ENCODE assay signal across 23 cellular contexts in the genomic region with DNA sequence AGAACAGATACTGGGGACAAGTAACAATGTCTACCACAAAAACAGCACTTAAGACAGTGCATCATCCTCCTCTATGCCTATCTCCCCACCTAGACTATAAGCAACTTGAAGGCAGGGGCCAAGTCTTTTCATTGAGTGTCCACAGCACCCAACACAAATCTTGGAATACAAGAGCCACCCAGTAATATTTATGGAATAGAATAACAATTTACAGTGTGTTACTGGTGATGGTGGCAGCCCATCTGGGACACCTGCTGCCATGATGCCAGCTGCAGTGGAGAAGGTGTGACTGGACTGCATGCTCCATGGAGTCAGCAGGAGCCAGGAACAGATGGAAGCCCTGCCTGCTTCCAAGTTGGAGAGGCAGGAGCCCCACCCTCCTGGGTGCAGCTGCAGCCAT.
"Had no signal": no experiment of that assay in that cellular context is flagged by ENCODE, and none has a peak within 500 bp of the region (broad histone marks: within the 10 kb centered on the region; RNA-seq: fewer than 3 reads in every experiment).

No MANE protein-coding gene starts in this region.

- H3K4me3 Mint-ChIP-seq: activated B cell treated with CpG ODN at 0.5 μM for 24 hours; activated CD4-positive, alpha-beta T cell treated with anti-CD3 and anti-CD28 coated beads, Interleukin-2, amount 10 ng/mL, durations not matched to agents 24 days and 14 days; activated naive CD8-positive, alpha-beta T cell treated with anti-CD3 and anti-CD28 coated beads, Interleukin-2, amount 50 U/mL, for 24 hours; activated T-cell treated with anti-CD3 and anti-CD28 coated beads, Interleukin-2, amount 50 U/mL, for 4 hours; brain; T-helper 17 cell had no signal

- H3K36me3 Mint-ChIP-seq: brain had no signal

- H3K27ac Mint-ChIP-seq: activated B cell treated with CpG ODN at 0.5 μM for 24 hours; activated CD4-positive, alpha-beta T cell treated with anti-CD3 and anti-CD28 coated beads, Interleukin-2, amount 10 ng/mL, durations not matched to agents 24 days and 14 days; activated naive CD4-positive, alpha-beta T cell treated with anti-CD3 and anti-CD28 coated beads, Interleukin-2, amount 50 U/mL, for 72 hours; activated naive CD8-positive, alpha-beta T cell treated with anti-CD3 and anti-CD28 coated beads, Interleukin-2, amount 50 U/mL, for 24 hours; brain; T-helper 17 cell had no signal

- DNase-seq: activated B cell treated with CpG ODN at 0.5 μM for 24 hours; activated CD4-positive, alpha-beta T cell treated with anti-CD3 and anti-CD28 coated beads for 1 hour; activated CD4-positive, alpha-beta T cell treated with anti-CD3 and anti-CD28 coated beads, Interleukin-2, amount 10 ng/mL, durations not matched to agents 24 days and 14 days; activated CD4-positive, alpha-beta T cell treated with anti-CD3 and anti-CD28 coated beads, Interleukin-2, amount 50 U/mL, for 48 hours; activated CD8-positive, alpha-beta memory T cell treated with anti-CD3 and anti-CD28 coated beads for 24 hours; activated effector memory CD4-positive, alpha-beta T cell treated with anti-CD3 and anti-CD28 coated beads, Interleukin-2, amount 50 U/mL, for 16 hours; activated naive CD4-positive, alpha-beta T cell treated with Interleukin-2 at 50 U/mL for 16 hours; activated naive CD8-positive, alpha-beta T cell treated with anti-CD3 and anti-CD28 coated beads, Interleukin-2, amount 50 U/mL, for 24 hours; activated T-cell treated with anti-CD3 and anti-CD28 coated beads, Interleukin-2, amount 50 U/mL, for 4 hours; amygdala; Kasumi-1; NCI-H1105 treated with DMSO at 0.1 percent for 48 hours; NCI-H146; NCI-H2029 treated with DMSO at 0.1 percent for 48 hours; NCI-H446; NCI-H526; NCI-H82; SIG-M5; T-helper 17 cell; T-helper 9 cell had no signal

- H3K4me1 Mint-ChIP-seq: activated B cell treated with CpG ODN at 0.5 μM for 24 hours; activated CD4-positive, alpha-beta T cell treated with anti-CD3 and anti-CD28 coated beads, Interleukin-2, amount 10 ng/mL, durations not matched to agents 24 days and 14 days; activated naive CD8-positive, alpha-beta T cell treated with anti-CD3 and anti-CD28 coated beads, Interleukin-2, amount 50 U/mL, for 24 hours; brain; T-helper 17 cell had no signal

- ATAC-seq: activated naive CD4-positive, alpha-beta T cell treated with anti-CD3 and anti-CD28 coated beads, Interleukin-2, amount 50 U/mL, for 72 hours; activated naive CD8-positive, alpha-beta T cell treated with anti-CD3 and anti-CD28 coated beads, Interleukin-2, amount 50 U/mL, for 24 hours; activated T-cell treated with anti-CD3 and anti-CD28 coated beads, Interleukin-2, amount 50 U/mL, for 4 hours; K562; T-helper 17 cell had no signal
